24 cellular contexts compared by ENCODE assay signal in the genomic region with DNA sequence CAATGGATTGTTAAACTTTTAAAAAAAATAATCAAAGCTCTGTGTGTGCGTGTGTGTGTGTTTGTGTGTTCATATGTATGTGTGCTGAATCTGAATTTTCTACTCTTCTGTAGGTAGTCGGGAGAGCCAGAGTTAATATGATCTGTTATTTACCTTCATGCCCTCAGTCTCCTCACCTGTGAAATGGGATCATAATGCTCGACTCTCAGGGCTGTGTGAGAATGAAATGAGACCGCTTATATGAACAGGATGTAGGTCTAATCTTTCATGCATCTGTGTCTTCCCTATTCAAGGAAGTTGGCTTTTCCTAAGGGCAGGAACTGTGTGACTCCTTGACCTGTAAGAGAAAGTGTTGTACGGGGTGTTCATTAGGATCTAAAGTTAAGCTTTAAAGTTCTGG.
"Had no signal": no experiment of that assay in that cellular context is flagged by ENCODE, and none has a peak within 500 bp of the region (broad histone marks: within the 10 kb centered on the region; RNA-seq: fewer than 3 reads in every experiment).

No MANE protein-coding gene starts in this region.

- H3K27ac ChIP-seq: coronary artery, dorsolateral prefrontal cortex, esophagus squamous epithelium, gastrocnemius medialis, heart right ventricle, left lung, lower lobe of right lung had no signal

- H3K9me3 ChIP-seq: esophagus squamous epithelium, gastrocnemius medialis, left lung, lower lobe of right lung, mucosa of descending colon had no signal

- H3K4me1 ChIP-seq: esophagus squamous epithelium, gastrocnemius medialis, heart right ventricle, left lung, lower lobe of right lung had no signal

- FAIRE-seq: colon, endothelial cell of umbilical vein, islet of Langerhans, keratinocyte had no signal

- H3K4me3 ChIP-seq: coronary artery, dorsolateral prefrontal cortex, esophagus squamous epithelium, gastrocnemius medialis, heart right ventricle, left lung, lower lobe of right lung, mucosa of descending colon had no signal

- ATAC-seq: gastrocnemius medialis, heart right ventricle, left cardiac atrium, left lung, left ventricle myocardium superior, lower lobe of right lung, mucosa of descending colon had no signal

- H3K36me3 ChIP-seq: esophagus squamous epithelium, gastrocnemius medialis, heart right ventricle, left lung, lower lobe of right lung had no signal

- DNase-seq: dermis blood vessel endothelial cell; dorsolateral prefrontal cortex; effector CD4-positive, alpha-beta T cell; effector memory CD4-positive, alpha-beta T cell; esophagus squamous epithelium; foreskin fibroblast; foreskin melanocyte; gastrocnemius medialis; glutamatergic neuron; head of caudate nucleus; heart right ventricle; hippocampal formation; left cardiac atrium; left lung; left ventricle myocardium superior; lower lobe of right lung; mesenchymal stem cell; mucosa of descending colon; naive B cell had no signal
